Comparison of ENCODE assay signal across 14 cellular contexts in the genomic region with DNA sequence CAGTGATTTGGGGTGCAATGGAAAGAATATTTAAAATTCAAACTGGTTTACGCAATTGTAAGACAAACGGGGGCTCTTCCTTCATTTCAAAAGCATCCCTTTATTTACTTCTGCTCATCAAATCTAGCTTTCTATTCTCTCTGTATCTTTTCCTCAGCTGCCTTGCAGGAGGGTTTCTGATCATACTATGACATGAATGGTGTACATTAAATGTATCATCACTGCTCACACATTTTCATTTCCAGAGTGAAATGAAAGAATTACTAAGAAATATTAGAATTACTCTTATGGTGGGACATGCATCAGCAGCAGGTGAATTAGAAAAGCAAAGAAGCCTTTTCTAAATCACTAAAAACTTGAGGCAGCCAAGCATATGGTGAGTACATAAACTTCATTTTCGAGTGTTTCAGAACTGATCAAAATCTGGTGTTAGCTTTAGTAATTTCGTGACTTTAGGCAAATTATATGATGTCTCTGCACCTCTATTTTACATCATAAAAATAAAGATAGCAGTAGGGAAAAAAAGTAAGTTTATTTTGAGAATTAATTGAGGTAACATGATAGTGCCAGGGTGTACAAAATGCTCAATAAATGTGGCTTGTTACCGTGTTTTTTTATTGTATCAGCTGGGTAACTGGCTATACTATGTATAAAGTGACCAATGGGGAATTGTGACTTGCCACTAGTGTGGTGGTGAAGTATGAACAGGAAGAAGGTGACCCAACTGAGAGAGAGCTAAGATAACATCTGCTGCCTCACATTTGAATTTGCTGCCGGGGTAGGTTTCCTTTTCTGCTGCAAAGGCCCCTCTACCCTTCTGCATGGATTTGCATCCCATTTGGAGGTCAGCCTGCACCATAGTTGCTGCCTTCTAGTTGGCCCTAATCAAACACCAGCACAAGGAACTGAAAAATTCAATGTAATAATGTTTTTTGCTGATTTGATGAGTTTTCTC. TPM values are rescaled to one million over a fixed set of nuclear protein-coding genes. Genes with fewer than 3 reads are reported as not detected.
DNase-seq lines count a peak whose midpoint lies in the region; ATAC-seq and TF ChIP-seq lines count a peak whose summit lies in the region.
"Had no signal": no experiment of that assay in that cellular context is flagged by ENCODE, and none has a peak within 500 bp of the region (broad histone marks: within the 10 kb centered on the region; RNA-seq: fewer than 3 reads in every experiment).

No MANE protein-coding gene starts in this region.

- H3K4me1 Mint-ChIP-seq in natural killer cell treated with Interleukin-12 subunit alpha and Interleukin-12 subunit beta and Interleukin-15 and Interleukin-18, amount 100 ng/mL, for 72 hours (ENCODE audit: low read depth in 2 of 2): no peaks in the 10 kb centered on the region
- H3K4me1 Mint-ChIP-seq in natural killer cell: no peaks in the 10 kb centered on the region
- H3K4me1 Mint-ChIP-seq: neural progenitor cell had no signal

- no peak for DNase-seq in natural killer cell treated with Interleukin-12 subunit alpha and Interleukin-12 subunit beta and Interleukin-15 and Interleukin-18, amount 100 ng/mL, for 72 hours (ENCODE audit: low spot score)
- DNase-seq in natural killer cell (no peak), DMS53 treated with DMSO at 0.1 percent for 48 hours (lab: John Stamatoyannopoulos, UW; ENCODE audit: unreplicated experiment) (no peak), ecto neural progenitor cell (ENCODE audit: low spot score) (no peak)
- no peak for DNase-seq in activated CD8-positive, alpha-beta memory T cell treated with anti-CD3 and anti-CD28 coated beads, Interleukin-2, amount 50 U/mL, for 4 hours
- no peak for DNase-seq in stimulated activated CD4-positive, alpha-beta T cell treated with anti-CD3 and anti-CD28 coated beads, Interleukin-2, amount 100 ng/mL, for 24 hours
- DNase-seq: activated CD4-positive, alpha-beta memory T cell treated with anti-CD3 and anti-CD28 coated beads for 36 hours; DMS 273 treated with DMSO at 0.1 percent for 48 hours; gastrocnemius medialis had no signal

- no peak for TF ChIP-seq CTCF in natural killer cell (IDR thresholded peaks at IDR 0.05)

- peak in 1 of 2 donors; percentile 79 for ATAC-seq in natural killer cell treated with Interleukin-12 subunit alpha and Interleukin-12 subunit beta and Interleukin-15 and Interleukin-18, amount 100 ng/mL, for 72 hours
- ATAC-seq in natural killer cell (no peak), GM21723 (IDR thresholded peaks at IDR 0.05; ENCODE audit: unreplicated experiment) (peak; percentile 80), HG03139 (IDR thresholded peaks at IDR 0.05; ENCODE audit: unreplicated experiment) (peak; percentile 66)
- ATAC-seq: A549, gastrocnemius medialis had no signal

- H3K27me3 Mint-ChIP-seq in natural killer cell treated with Interleukin-12 subunit alpha and Interleukin-12 subunit beta and Interleukin-15 and Interleukin-18, amount 100 ng/mL, for 72 hours: peaks cover 22 to 33% of the 10 kb centered on the region in 2 donors
- H3K27me3 Mint-ChIP-seq in natural killer cell (ENCODE audit: low read depth in 2 of 2): peaks cover 18 to 31% of the 10 kb centered on the region in 2 donors

- no peaks in the 10 kb centered on the region for H3K36me3 Mint-ChIP-seq in natural killer cell treated with Interleukin-12 subunit alpha and Interleukin-12 subunit beta and Interleukin-15 and Interleukin-18, amount 100 ng/mL, for 72 hours
- no peaks in the 10 kb centered on the region for H3K36me3 Mint-ChIP-seq in natural killer cell
- H3K36me3 Mint-ChIP-seq: activated CD4-positive, alpha-beta memory T cell treated with anti-CD3 and anti-CD28 coated beads for 36 hours; neural progenitor cell had no signal

- peak overlapping the region; percentile 6 for H3K4me3 Mint-ChIP-seq in natural killer cell treated with Interleukin-12 subunit alpha and Interleukin-12 subunit beta and Interleukin-15 and Interleukin-18, amount 100 ng/mL, for 72 hours
- no peak overlapping the region for H3K4me3 Mint-ChIP-seq in natural killer cell
- H3K4me3 Mint-ChIP-seq: activated CD4-positive, alpha-beta memory T cell treated with anti-CD3 and anti-CD28 coated beads for 36 hours; neural progenitor cell had no signal

- H3K9me3 Mint-ChIP-seq in natural killer cell treated with Interleukin-12 subunit alpha and Interleukin-12 subunit beta and Interleukin-15 and Interleukin-18, amount 100 ng/mL, for 72 hours: no peaks in the 10 kb centered on the region
- H3K9me3 Mint-ChIP-seq in natural killer cell: no peaks in the 10 kb centered on the region
- H3K9me3 Mint-ChIP-seq: activated CD4-positive, alpha-beta memory T cell treated with anti-CD3 and anti-CD28 coated beads for 36 hours had no signal

- intact Hi-C loops in natural killer cell (cut with micrococcal nuclease): no loop called here

- peak overlapping the region in 1 of 2 donors; percentile 22 for H3K27ac Mint-ChIP-seq in natural killer cell treated with Interleukin-12 subunit alpha and Interleukin-12 subunit beta and Interleukin-15 and Interleukin-18, amount 100 ng/mL, for 72 hours
- no peak overlapping the region for H3K27ac Mint-ChIP-seq in natural killer cell
- H3K27ac Mint-ChIP-seq: activated CD4-positive, alpha-beta memory T cell treated with anti-CD3 and anti-CD28 coated beads for 36 hours; neural progenitor cell had no signal

RNA-seq across cellular contexts. Expression of a gene that starts 23.8 kb away (rescaled TPM):
- under 1 TPM in 1 of 2 donors, not detected in 1; 0.22 TPM for total RNA-seq in natural killer cell treated with Interleukin-12 subunit alpha and Interleukin-12 subunit beta and Interleukin-15 and Interleukin-18, amount 100 ng/mL, for 72 hours
- not detected for total RNA-seq in natural killer cell
- total RNA-seq: dermis microvascular lymphatic vessel endothelial cell, gastrocnemius medialis had no signal

RNA-seq across cellular contexts. Expression of a gene that starts 34.4 kb away (rescaled TPM):
- 100 to 1,000 TPM in 1 of 2 donors, 10 to 100 TPM in 1; 56.3 to 241 TPM for total RNA-seq in natural killer cell treated with Interleukin-12 subunit alpha and Interleukin-12 subunit beta and Interleukin-15 and Interleukin-18, amount 100 ng/mL, for 72 hours
- not detected for total RNA-seq in natural killer cell
- total RNA-seq: dermis microvascular lymphatic vessel endothelial cell, gastrocnemius medialis had no signal

Comparison
In these comparisons a context has a peak if more than half of its experiments do, and no peak if none do; other contexts are left out.
1. RNA of a gene that starts 34.4 kb away (total RNA-seq): 56.3 to 241 TPM in natural killer cell treated with Interleukin-12 subunit alpha and Interleukin-12 subunit beta and Interleukin-15 and Interleukin-18, amount 100 ng/mL, for 72 hours; not detected in natural killer cell; every median in the first group is over 10 times any median in the second.
2. ATAC-seq: peak in GM21723 (single experiment) and HG03139 (single experiment); none in natural killer cell (0 of 3).